8 cellular contexts compared by ENCODE assay signal in genomic region chr21:43740497-43741156, GRCh38. TPM values are rescaled to one million over a fixed set of nuclear protein-coding genes. Genes with fewer than 3 reads are reported as not detected.
DNase-seq lines count a peak whose midpoint lies in the region; ATAC-seq and TF ChIP-seq lines count a peak whose summit lies in the region.

No MANE protein-coding gene starts in this region.

- no peaks in the 10 kb centered on the region for H3K27me3 Mint-ChIP-seq in progenitor cell of endocrine pancreas

- peaks cover 28% of the 10 kb centered on the region for H3K79me2 ChIP-seq in GM23248 (ENCODE audit: insufficient read depth)

- no peak overlapping the region for H3K4me3 ChIP-seq in GM23248
- no peak overlapping the region for H3K4me3 ChIP-seq in fibroblast of villous mesenchyme (ENCODE audit: low read depth, low read length)

- H3K4me3 Mint-ChIP-seq in progenitor cell of endocrine pancreas (ENCODE audit: low read depth): peak overlapping the region; percentile 63

- 56 to 63% methylated on average over 23 to 25 of the region's 25 CpGs for WGBS in GM23248 (ENCODE audit: low coverage in 1 of 2, low lambda C conversion rate in 2 of 2, missing lambda C conversion rate in 2 of 2), 2 experiments

- H3K36me3 ChIP-seq in GM23248 (ENCODE audit: low read depth): peaks cover 8% of the 10 kb centered on the region

- no peaks in the 10 kb centered on the region for H3F3A ChIP-seq in GM23248 (ENCODE audit: insufficient read depth)

- no peaks in the 10 kb centered on the region for H3K9me3 Mint-ChIP-seq in progenitor cell of endocrine pancreas (ENCODE audit: low read depth)

- H3K36me3 Mint-ChIP-seq in progenitor cell of endocrine pancreas (ENCODE audit: insufficient read depth): peaks cover 3% of the 10 kb centered on the region

- no peaks in the 10 kb centered on the region for H4K20me1 ChIP-seq in GM23248 (ENCODE audit: insufficient read depth)

- no peaks in the 10 kb centered on the region for H3K9me3 ChIP-seq in GM23248 (ENCODE audit: low read depth)

- H3K4me1 ChIP-seq in GM23248 (ENCODE audit: insufficient read depth): no peaks in the 10 kb centered on the region

- DNase-seq in GM23248: peak; percentile 53
- peak; percentile 94 for DNase-seq in OCI-M1 (lab: John Stamatoyannopoulos, UW)
- peak; percentile 36 for DNase-seq in fibroblast of villous mesenchyme (ENCODE audit: low read depth)
- peak; percentile 31 for DNase-seq in progenitor cell of endocrine pancreas (ENCODE audit: low spot score, unreplicated experiment)
- DNase-seq in cortex of kidney (lab: John Stamatoyannopoulos, UW): no peak
- no peak for DNase-seq in Kasumi-1 (lab: John Stamatoyannopoulos, UW)
- DNase-seq in GM20000 (ENCODE audit: low spot score): no peak

- no peak overlapping the region for H3K4me2 ChIP-seq in GM23248 (ENCODE audit: unreplicated experiment)

- peak overlapping the region; percentile 96 for H3K27ac Mint-ChIP-seq in progenitor cell of endocrine pancreas

- ATAC-seq in HG02840 (IDR thresholded peaks at IDR 0.05; ENCODE audit: low FRiP score, unreplicated experiment): no peak

- no peak overlapping the region for H3K9ac ChIP-seq in GM23248

- H3K9me2 ChIP-seq in GM23248 (ENCODE audit: insufficient read depth): no peaks in the 10 kb centered on the region

- H3K4me1 Mint-ChIP-seq in progenitor cell of endocrine pancreas (ENCODE audit: low read depth): peaks cover 8% of the 10 kb centered on the region

- no peak overlapping the region for H3K27ac ChIP-seq in GM23248

- no peaks in the 10 kb centered on the region for H3K27me3 ChIP-seq in GM23248 (replicated peaks; ENCODE audit: insufficient read depth)

- in situ Hi-C loops in GM23248 (cut with MboI): no loop called here

- TF ChIP-seq CTCF in fibroblast of villous mesenchyme (IDR thresholded peaks at IDR 0.05; ENCODE audit: insufficient read depth, low read depth, low read length): no peak
- no peak for TF ChIP-seq CTCF in progenitor cell of endocrine pancreas (IDR thresholded peaks at IDR 0.05; ENCODE audit: unreplicated experiment)
- TF ChIP-seq CTCF in GM20000 (IDR thresholded peaks at IDR 0.05; ENCODE audit: extremely low read depth, missing control alignments): no peak

- no peak overlapping the region for H2AFZ ChIP-seq in GM23248

RNA-seq across cellular contexts. Expression of gene PDXK, which starts 21.7 kb away (rescaled TPM):
- total RNA-seq in GM23248 (2014; rRNA removed; shearing (Covaris generic)): 67.5 and 68.0 TPM in 2 replicates
- polyA plus RNA-seq in GM23248 (2016; fragmentation: Nextera tagmentation; extraction: Ambion mirVana): 81.8 and 89.7 TPM in 2 replicates
- total RNA-seq in fibroblast of villous mesenchyme (88.1 and 88.3 TPM in 2 replicates), progenitor cell of endocrine pancreas (56.1 and 57.6 TPM in 2 replicates)

RNA-seq across cellular contexts. Expression of gene CSTB, which starts 35.5 kb away (rescaled TPM):
- total RNA-seq in GM23248 (2014; rRNA removed; shearing (Covaris generic)): 6.7 and 7.8 TPM in 2 replicates
- polyA plus RNA-seq in GM23248 (2016; fragmentation: Nextera tagmentation; extraction: Ambion mirVana): 95.0 and 97.5 TPM in 2 replicates
- total RNA-seq in fibroblast of villous mesenchyme: 12.6 and 16.0 TPM in 2 replicates
- 42.0 and 42.6 TPM in 2 replicates for total RNA-seq in progenitor cell of endocrine pancreas

RNA-seq across cellular contexts. Expression of gene RRP1, which starts 48.8 kb away (rescaled TPM):
- total RNA-seq in GM23248 (2014; rRNA removed; shearing (Covaris generic)): 22.3 and 25.2 TPM in 2 replicates
- polyA plus RNA-seq in GM23248 (2016; fragmentation: Nextera tagmentation; extraction: Ambion mirVana): 17.6 and 18.0 TPM in 2 replicates
- total RNA-seq in fibroblast of villous mesenchyme (16.8 and 17.7 TPM in 2 replicates), progenitor cell of endocrine pancreas (30.9 and 32.6 TPM in 2 replicates)

Comparison
In these comparisons a context has a peak if more than half of its experiments do, and no peak if none do; other contexts are left out.
1. DNase-seq: peak in GM23248 (single experiment), OCI-M1 (single experiment), fibroblast of villous mesenchyme (single experiment) and progenitor cell of endocrine pancreas (single experiment); none in cortex of kidney (single experiment), Kasumi-1 (0 of 2) and GM20000 (single experiment).